8 cellular contexts compared by ENCODE assay signal in the genomic region with DNA sequence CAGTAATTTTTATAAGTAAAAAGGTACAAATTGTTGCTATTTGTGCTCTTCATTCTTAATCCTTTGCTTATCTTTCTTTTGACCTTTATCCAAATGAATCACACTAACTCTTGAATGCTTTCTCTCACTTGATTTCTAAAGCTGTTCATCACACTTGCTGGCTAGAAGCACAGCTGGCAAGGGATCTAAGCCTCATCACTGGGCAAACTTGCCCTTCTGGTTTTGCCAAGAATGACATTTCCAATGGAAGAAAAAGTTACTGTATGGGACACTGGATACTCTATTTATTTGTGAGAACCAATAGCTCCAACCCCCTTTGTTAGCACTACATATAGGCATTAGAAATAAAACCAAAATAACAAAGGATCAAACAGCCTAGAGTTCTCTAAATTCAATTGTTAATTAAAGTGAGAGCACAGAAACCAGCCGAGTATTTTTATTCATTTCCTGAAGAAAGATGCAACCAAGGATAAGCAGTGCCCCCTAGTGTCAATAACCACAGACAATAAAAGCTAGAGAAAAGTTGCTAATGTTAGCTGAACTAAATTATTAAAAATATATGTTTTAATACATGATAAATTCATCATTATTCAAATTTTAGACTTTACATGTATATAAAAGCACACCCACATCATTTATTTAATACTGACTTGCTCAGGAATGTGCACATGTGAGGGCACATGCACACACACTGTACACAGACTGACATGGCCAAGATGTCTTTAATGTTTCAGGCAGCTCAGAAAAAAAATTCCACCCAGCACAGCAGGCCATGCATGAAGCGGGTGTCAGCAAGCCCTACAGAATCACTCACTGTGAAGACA. TPM values are rescaled to one million over a fixed set of nuclear protein-coding genes. Genes with fewer than 3 reads are reported as not detected.
DNase-seq lines count a peak whose midpoint lies in the region; ATAC-seq and TF ChIP-seq lines count a peak whose summit lies in the region.

No MANE protein-coding gene starts in this region.

- no peak overlapping the region for H2BK120ac ChIP-seq in H9 (ENCODE audit: low read depth, low read length, poor library complexity, severe bottlenecking)

- H3K4me3 Mint-ChIP-seq in H9, result no peak overlapping the region
- H3K4me3 Mint-ChIP-seq in activated CD8-positive, alpha-beta T cell treated with anti-CD3 and anti-CD28 coated beads for 36 hours, result no peak overlapping the region

- H3T11ph ChIP-seq in H9 (ENCODE audit: low read length), result no peak overlapping the region

- H3K36me3 Mint-ChIP-seq in H9 (ENCODE audit: insufficient read depth in 1 of 3, low read depth in 3 of 3), result no peaks in the 10 kb centered on the region
- no peaks in the 10 kb centered on the region for H3K36me3 Mint-ChIP-seq in activated CD8-positive, alpha-beta T cell treated with anti-CD3 and anti-CD28 coated beads for 36 hours (ENCODE audit: low read depth)

- intact Hi-C loops in activated CD8-positive, alpha-beta T cell treated with anti-CD3 and anti-CD28 coated beads for 36 hours (cut with micrococcal nuclease), result loop anchor here (2.0 to 5.0 kb wide), 2 partner anchors 194 to 218 kb away; partner anchors contain the start of gene NR2F1

- H2AK5ac ChIP-seq in H9 (ENCODE audit: insufficient read length, low read length), result no peak overlapping the region

- H3K9ac ChIP-seq in H9 (ENCODE audit: extremely low read depth, insufficient read length, low read length) (no peak overlapping the region), smooth muscle cell (ENCODE audit: low read depth) (no peak overlapping the region)

- H2AFZ ChIP-seq in H9 (ENCODE audit: low read length) (no peak overlapping the region), smooth muscle cell (ENCODE audit: low read depth) (no peak overlapping the region)

- CTCF ChIA-PET in activated CD8-positive, alpha-beta T cell treated with anti-CD3 and anti-CD28 coated beads for 36 hours (lab: Charles Lee), result interaction anchor here (0.6 to 3.1 kb wide), 37 partner anchors 9 to 924 kb away, joined by 3 to 28 read pairs (median 4); partner anchors contain the start of genes NR2F1 and NR2F1-AS1

- H3K23ac ChIP-seq in H9 (ENCODE audit: insufficient read length, low read depth, low read length), result no peak overlapping the region

- H3K79me1 ChIP-seq in H9 (ENCODE audit: insufficient read depth, low read depth, low read length, poor library complexity, severe bottlenecking), result no peaks in the 10 kb centered on the region

- H3K4me3 ChIP-seq in smooth muscle cell, result no peak overlapping the region

- H3K27me3 Mint-ChIP-seq in H9 (ENCODE audit: low read depth), result peaks cover 13% of the 10 kb centered on the region
- no peaks in the 10 kb centered on the region for H3K27me3 Mint-ChIP-seq in activated CD8-positive, alpha-beta T cell treated with anti-CD3 and anti-CD28 coated beads for 36 hours

- ATAC-seq in activated CD8-positive, alpha-beta T cell treated with anti-CD3 and anti-CD28 coated beads for 36 hours, result no peak

- no peak overlapping the region for H4K91ac ChIP-seq in H9 (ENCODE audit: insufficient read length, low read depth, low read length)

- H3K4me2 ChIP-seq in H9 (ENCODE audit: insufficient read depth, insufficient read length, low read length) (no peak overlapping the region), smooth muscle cell (peak overlapping the region; percentile 14)

- POLR2A ChIA-PET in activated CD8-positive, alpha-beta T cell treated with anti-CD3 and anti-CD28 coated beads for 36 hours (lab: Charles Lee), result no interaction called here

- H3K9me3 ChIP-seq in H9 (ENCODE audit: control insufficient read depth, low read depth, low read length), result no peaks in the 10 kb centered on the region
- H3K9me3 ChIP-seq in smooth muscle cell (replicated peaks; ENCODE audit: low read depth), result no peaks in the 10 kb centered on the region

- no peak overlapping the region for H3K4ac ChIP-seq in H9 (ENCODE audit: low read depth, low read length)

- no peak overlapping the region for H3K27ac Mint-ChIP-seq in H9
- H3K27ac Mint-ChIP-seq in activated CD8-positive, alpha-beta T cell treated with anti-CD3 and anti-CD28 coated beads for 36 hours, result no peak overlapping the region

- peaks cover 4 to 7% of the 10 kb centered on the region in 2 experiments for H3K4me1 Mint-ChIP-seq in H9
- H3K4me1 Mint-ChIP-seq in activated CD8-positive, alpha-beta T cell treated with anti-CD3 and anti-CD28 coated beads for 36 hours (ENCODE audit: low read depth), result peaks cover 3% of the 10 kb centered on the region

- H3K9me3 Mint-ChIP-seq in H9, result no peaks in the 10 kb centered on the region
- H3K9me3 Mint-ChIP-seq in activated CD8-positive, alpha-beta T cell treated with anti-CD3 and anti-CD28 coated beads for 36 hours, result no peaks in the 10 kb centered on the region

- WGBS in H9 (ENCODE audit: extremely low coverage, insufficient read length, low lambda C conversion rate), result no CpG with 5 or more reads among the region's 2 CpGs
- WGBS in smooth muscle cell (ENCODE audit: low lambda C conversion rate), result 9% methylated on average over 2 of the region's 2 CpGs

- H2BK12ac ChIP-seq in H9 (ENCODE audit: insufficient read length, low read depth, low read length), result no peak overlapping the region

- H2BK5ac ChIP-seq in H9 (ENCODE audit: insufficient read length, low read length), result no peak overlapping the region

- no peak overlapping the region for H4K5ac ChIP-seq in H9 (ENCODE audit: insufficient read length, low read depth, low read length)

- DNase-seq in stimulated activated CD4-positive, alpha-beta T cell treated with anti-CD3 and anti-CD28 coated beads, Interleukin-15, amount 100 ng/mL, for 24 hours, result peak; percentile 6
- DNase-seq in stimulated activated CD4-positive, alpha-beta T cell treated with anti-CD3 and anti-CD28 coated beads, Interleukin-4, amount 100 ng/mL, for 4 hours, result no peak
- DNase-seq in H9 (no peak), NCI-H1694 treated with DMSO at 0.1 percent for 48 hours (lab: John Stamatoyannopoulos, UW) (peak; percentile 80), hepatic stellate cell (ENCODE audit: low spot score) (peak; percentile 3), smooth muscle cell (lab: John Stamatoyannopoulos, UW; ENCODE audit: unreplicated experiment) (no peak)
- DNase-seq in activated CD8-positive, alpha-beta T cell treated with anti-CD3 and anti-CD28 coated beads for 36 hours, result peak; percentile 19
- no peak for DNase-seq in activated CD4-positive, alpha-beta T cell treated with anti-CD3 and anti-CD28 coated beads for 1 hour

- TF ChIP-seq CTCF in H9 (conservative IDR thresholded peaks at IDR 0.05), result peak; percentile 86
- TF ChIP-seq CTCF in activated CD8-positive, alpha-beta T cell treated with anti-CD3 and anti-CD28 coated beads for 36 hours (IDR thresholded peaks at IDR 0.05), result peak; percentile 82
- peak; percentile 79 for TF ChIP-seq CTCF in smooth muscle cell (IDR thresholded peaks at IDR 0.05; ENCODE audit: borderline replicate concordance, insufficient read depth, poor library complexity, severe bottlenecking)

- H2BK20ac ChIP-seq in H9 (ENCODE audit: low read depth, low read length, poor library complexity, severe bottlenecking), result no peak overlapping the region

- H3K27ac ChIP-seq in H9 (ENCODE audit: insufficient read length, low read depth, low read length) (no peak overlapping the region), smooth muscle cell (ENCODE audit: low read depth) (no peak overlapping the region)

- no peaks in the 10 kb centered on the region for H3K36me3 ChIP-seq in smooth muscle cell (ENCODE audit: low read depth)

- no peaks in the 10 kb centered on the region for H3K23me2 ChIP-seq in H9 (ENCODE audit: insufficient read length, low read depth, low read length, poor library complexity, severe bottlenecking)

- H3K79me2 ChIP-seq in H9 (ENCODE audit: insufficient read depth, low read length) (no peaks in the 10 kb centered on the region), smooth muscle cell (ENCODE audit: low read depth) (no peaks in the 10 kb centered on the region)

- no peak overlapping the region for H3K18ac ChIP-seq in H9 (ENCODE audit: insufficient read length, low read depth, low read length)

- no peak overlapping the region for H2BK15ac ChIP-seq in H9 (ENCODE audit: low read depth, low read length)

- H3K56ac ChIP-seq in H9 (ENCODE audit: insufficient read length, low read depth, low read length), result no peak overlapping the region

- H3K4me1 ChIP-seq in H9 (ENCODE audit: insufficient read depth, low read length) (no peaks in the 10 kb centered on the region), smooth muscle cell (ENCODE audit: low read depth) (peaks cover 4% of the 10 kb centered on the region)

- H4K20me1 ChIP-seq in H9 (ENCODE audit: control insufficient read depth, insufficient read depth, insufficient read length) (no peaks in the 10 kb centered on the region), smooth muscle cell (ENCODE audit: low read depth) (no peaks in the 10 kb centered on the region)

- H4K8ac ChIP-seq in H9 (replicated peaks; ENCODE audit: insufficient read length, low read depth, low read length), result no peak overlapping the region

- H3K14ac ChIP-seq in H9 (ENCODE audit: insufficient read depth, low read length), result no peak overlapping the region

- H3K27me3 ChIP-seq in H9 (ENCODE audit: insufficient read depth, low read length), result no peaks in the 10 kb centered on the region
- H3K27me3 ChIP-seq in smooth muscle cell (ENCODE audit: low read depth), result no peaks in the 10 kb centered on the region

- no peaks in the 10 kb centered on the region for H3F3A ChIP-seq in smooth muscle cell (ENCODE audit: low read depth)

RNA-seq across cellular contexts. Expression of gene POU5F2, which starts 59.8 kb away (rescaled TPM):
- total RNA-seq in H9 (2021) (0.11 and 0.22 TPM in 2 replicates), smooth muscle cell (0.45 and 0.99 TPM in 2 replicates)
- under 1 TPM; 0.45 to 0.51 TPM for total RNA-seq in activated CD8-positive, alpha-beta T cell treated with anti-CD3 and anti-CD28 coated beads for 36 hours
- 0.11 and 0.86 TPM in 2 replicates for polyA plus RNA-seq in smooth muscle cell

Comparison
In these comparisons a context has a peak if more than half of its experiments do, and no peak if none do; other contexts are left out.
1. DNase-seq: peak in stimulated activated CD4-positive, alpha-beta T cell treated with anti-CD3 and anti-CD28 coated beads, Interleukin-15, amount 100 ng/mL, for 24 hours (single experiment), NCI-H1694 treated with DMSO at 0.1 percent for 48 hours (single experiment), activated CD8-positive, alpha-beta T cell treated with anti-CD3 and anti-CD28 coated beads for 36 hours (single experiment) and hepatic stellate cell (single experiment); none in stimulated activated CD4-positive, alpha-beta T cell treated with anti-CD3 and anti-CD28 coated beads, Interleukin-4, amount 100 ng/mL, for 4 hours (0 of 2), H9 (single experiment), smooth muscle cell (single experiment) and activated CD4-positive, alpha-beta T cell treated with anti-CD3 and anti-CD28 coated beads for 1 hour (single experiment).
2. Peak in every context shown above with its lines, with median percentiles within 50 percentile points of each other: CTCF ChIP-seq.